ENCODE assay signal across 27 cellular contexts in the genomic region with DNA sequence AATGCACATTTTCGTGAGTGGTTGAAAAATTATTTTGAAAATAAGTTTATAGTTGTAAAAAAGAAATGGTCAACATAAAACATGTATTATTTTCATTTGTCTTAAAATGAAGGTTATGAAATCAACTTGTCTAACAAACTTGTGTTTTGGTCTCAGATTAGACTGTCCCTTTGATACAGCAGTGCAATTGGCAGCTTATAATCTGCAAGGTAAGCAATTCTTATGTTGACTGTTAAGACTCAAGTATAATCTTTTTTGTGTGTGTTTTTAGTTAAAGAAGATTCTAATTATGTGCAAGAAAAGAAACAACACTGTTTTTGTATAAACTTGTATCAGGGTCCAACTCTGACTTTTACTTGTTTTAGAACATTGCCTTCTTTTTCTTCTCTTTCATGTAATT.
"Had no signal": no experiment of that assay in that cellular context is flagged by ENCODE, and none has a peak within 500 bp of the region (broad histone marks: within the 10 kb centered on the region; RNA-seq: fewer than 3 reads in every experiment).

No MANE protein-coding gene starts in this region.

- ATAC-seq: esophagus mucosa; gastroesophageal sphincter; heart left ventricle; left colon; left ventricle myocardium superior; lower lobe of right lung; naive thymus-derived CD8-positive, alpha-beta T cell; stimulated activated naive B cell treated with anti-CD40 and anti-IgM and Interleukin-4, amounts not matched to agents 10 μg/mL and 1 μg/mL and 100 μg/mL, for 72 hours had no signal

- H3K9me3 ChIP-seq: gastroesophageal sphincter, heart left ventricle, lower lobe of right lung, prostate gland, right atrium auricular region, sigmoid colon, spleen, thoracic aorta, tibial nerve, upper lobe of left lung, uterus had no signal

- DNase-seq: dermis blood vessel endothelial cell; effector memory CD4-positive, alpha-beta T cell; foreskin fibroblast; heart left ventricle; islet precursor cell; kidney glomerular epithelial cell; left colon; left ventricle myocardium superior; lower lobe of right lung; naive thymus-derived CD8-positive, alpha-beta T cell; nephron progenitor cell; nucleus accumbens; sigmoid colon; spleen; stimulated activated naive B cell treated with anti-CD40 and anti-IgM and Interleukin-4, amounts not matched to agents 10 μg/mL and 1 μg/mL and 100 μg/mL, for 72 hours; upper lobe of left lung; uterus had no signal

- H2AFZ ChIP-seq: hepatocyte had no signal

- H3K27ac Mint-ChIP-seq: naive thymus-derived CD8-positive, alpha-beta T cell; nephron progenitor cell; stimulated activated naive B cell treated with anti-CD40 and anti-IgM and Interleukin-4, amounts not matched to agents 10 μg/mL and 1 μg/mL and 100 μg/mL, for 72 hours; stimulated activated naive CD8-positive, alpha-beta T cell treated with anti-CD3 and anti-CD28 coated beads, Interleukin-15, Interleukin-2, amounts not matched to agents 100 ng/mL and 50 ng/mL, for 24 hours had no signal

- H3K27me3 ChIP-seq: gastroesophageal sphincter, heart left ventricle, hepatocyte, right atrium auricular region, sigmoid colon, spleen, tibial nerve, upper lobe of left lung, uterus had no signal

- H3K4me1 Mint-ChIP-seq: nephron progenitor cell; stimulated activated naive B cell treated with anti-CD40 and anti-IgM and Interleukin-4, amounts not matched to agents 10 μg/mL and 1 μg/mL and 100 μg/mL, for 72 hours had no signal

- H3K27ac ChIP-seq: coronary artery, epithelial cell of prostate, gastroesophageal sphincter, heart left ventricle, hepatocyte, lower lobe of right lung, prostate gland, right atrium auricular region, sigmoid colon, spleen, thoracic aorta, tibial nerve, upper lobe of left lung, uterus had no signal

- H3K4me3 Mint-ChIP-seq: naive thymus-derived CD8-positive, alpha-beta T cell; nephron progenitor cell; stimulated activated naive B cell treated with anti-CD40 and anti-IgM and Interleukin-4, amounts not matched to agents 10 μg/mL and 1 μg/mL and 100 μg/mL, for 72 hours; stimulated activated naive CD8-positive, alpha-beta T cell treated with anti-CD3 and anti-CD28 coated beads, Interleukin-15, Interleukin-2, amounts not matched to agents 100 ng/mL and 50 ng/mL, for 24 hours had no signal

- H3K36me3 ChIP-seq: prostate gland, thoracic aorta, uterus had no signal

- H3K4me1 ChIP-seq: gastroesophageal sphincter, lower lobe of right lung, prostate gland, right atrium auricular region, sigmoid colon, spleen, tibial nerve, upper lobe of left lung, uterus had no signal

- H3K4me3 ChIP-seq: coronary artery, gastroesophageal sphincter, heart left ventricle, hepatocyte, lower lobe of right lung, prostate gland, right atrium auricular region, sigmoid colon, spleen, thoracic aorta, tibial nerve, upper lobe of left lung, uterus had no signal

- H3K79me2 ChIP-seq: hepatocyte had no signal

- H3K27me3 Mint-ChIP-seq: naive thymus-derived CD8-positive, alpha-beta T cell; stimulated activated naive B cell treated with anti-CD40 and anti-IgM and Interleukin-4, amounts not matched to agents 10 μg/mL and 1 μg/mL and 100 μg/mL, for 72 hours; stimulated activated naive CD8-positive, alpha-beta T cell treated with anti-CD3 and anti-CD28 coated beads, Interleukin-15, Interleukin-2, amounts not matched to agents 100 ng/mL and 50 ng/mL, for 24 hours had no signal

- H3K4me2 ChIP-seq: hepatocyte had no signal
